Comparison of ENCODE assay signal across 9 cellular contexts in genomic region chr5:135977375-135977928, GRCh38. TPM values are rescaled to one million over a fixed set of nuclear protein-coding genes. Genes with fewer than 3 reads are reported as not detected.
A peak's percentile ranks its signal among the peaks of the same experiment; 100 is the strongest.
DNase-seq lines count a peak whose midpoint lies in the region; ATAC-seq and TF ChIP-seq lines count a peak whose summit lies in the region.
"Had no signal": no experiment of that assay in that cellular context is flagged by ENCODE, and none has a peak within 500 bp of the region (broad histone marks: within the 10 kb centered on the region; RNA-seq: fewer than 3 reads in every experiment).

No MANE protein-coding gene starts in this region.

- peaks cover 8% of the 10 kb centered on the region for H3K27me3 ChIP-seq in CD8-positive, alpha-beta memory T cell (ENCODE audit: insufficient read depth, low read length, poor library complexity, severe bottlenecking)
- H3K27me3 ChIP-seq in H7 (ENCODE audit: control insufficient read depth, insufficient read depth, low read length) (no peaks in the 10 kb centered on the region; the same call in 1 of the 2 replicates), PC-3 (ENCODE audit: low read length) (no peaks in the 10 kb centered on the region)

- no peaks in the 10 kb centered on the region for H3K9me2 ChIP-seq in PC-3 (replicated peaks; ENCODE audit: low read length)

- no peaks in the 10 kb centered on the region for H3K36me3 ChIP-seq in CD8-positive, alpha-beta memory T cell (ENCODE audit: insufficient read depth, low read length)
- H3K36me3 ChIP-seq in H7 (replicated peaks; ENCODE audit: control insufficient read depth, insufficient read depth, low read length) (no peaks in the 10 kb centered on the region), PC-3 (ENCODE audit: low read depth, low read length) (no peaks in the 10 kb centered on the region)

- intact Hi-C loops in PC-3 (cut with micrococcal nuclease): no loop called here
- intact Hi-C loops in left colon (cut with DNase I, micrococcal nuclease): no loop called here

- ATAC-seq in PC-3 (no peak), left colon (peak; percentile 83)

- H3F3A ChIP-seq in PC-3 (ENCODE audit: low read length, unreplicated experiment): no peaks in the 10 kb centered on the region

- H3K27ac Mint-ChIP-seq in CD8-positive, alpha-beta memory T cell: no peak overlapping the region

- no peaks in the 10 kb centered on the region for H3K36me3 Mint-ChIP-seq in CD8-positive, alpha-beta memory T cell

- CTCF ChIA-PET in CD8-positive, alpha-beta memory T cell (lab: Charles Lee): interaction anchor here (0.7 to 1.5 kb wide), 7 partner anchors 21 to 104 kb away, joined by 4 to 6 read pairs (median 4); no protein-coding TSS in a partner anchor
- CTCF ChIA-PET in PC-3 (lab: Charles Lee): no interaction called here

- in situ Hi-C loops in astrocyte of the spinal cord (cut with HindIII; ENCODE audit: low sequenced_read_pairs): no loop called here

- H3K9me3 ChIP-seq in CD8-positive, alpha-beta memory T cell (ENCODE audit: low read length): no peaks in the 10 kb centered on the region
- no peaks in the 10 kb centered on the region for H3K9me3 ChIP-seq in PC-3 (ENCODE audit: low read length)

- no peak overlapping the region for H3K4me3 Mint-ChIP-seq in CD8-positive, alpha-beta memory T cell

- no peak overlapping the region for H3K4me2 ChIP-seq in PC-3 (ENCODE audit: low read length)

- no TSS peak for BruUV-seq in PC-3 (replicated peaks; lab: Mats Ljungman, UMichigan)

- no peaks in the 10 kb centered on the region for H3K79me2 ChIP-seq in PC-3 (ENCODE audit: low read length)

- H3K9me3 Mint-ChIP-seq in CD8-positive, alpha-beta memory T cell: no peaks in the 10 kb centered on the region

- H3K4me1 ChIP-seq in CD8-positive, alpha-beta memory T cell (ENCODE audit: insufficient read depth, low read length): no peaks in the 10 kb centered on the region
- H3K4me1 ChIP-seq in PC-3 (ENCODE audit: insufficient read depth, low read length): no peaks in the 10 kb centered on the region

- H3K27ac ChIP-seq in CD8-positive, alpha-beta memory T cell (ENCODE audit: low read depth, low read length): no peak overlapping the region
- H3K27ac ChIP-seq in PC-3 (ENCODE audit: low read length): no peak overlapping the region
- H3K27ac ChIP-seq: HL-60 had no signal

- H3K27me3 Mint-ChIP-seq in CD8-positive, alpha-beta memory T cell: peaks cover 15 to 53% of the 10 kb centered on the region in 2 donors

- H2AFZ ChIP-seq in PC-3 (ENCODE audit: low read length): no peak overlapping the region

- H4K20me1 ChIP-seq in PC-3 (ENCODE audit: low read length): no peaks in the 10 kb centered on the region

- TF ChIP-seq CTCF in PC-3 (conservative IDR thresholded peaks at IDR 0.05; ENCODE audit: low read depth, low read length) (0 out of 2 replicates have a peak, but pooled peaks have one; percentile 20), astrocyte of the spinal cord (IDR thresholded peaks at IDR 0.05; ENCODE audit: low read depth, low read length) (peak; percentile 67)

- H3K9ac ChIP-seq in PC-3 (ENCODE audit: low read length): no peak overlapping the region

- POLR2A ChIA-PET in CD8-positive, alpha-beta memory T cell (lab: Charles Lee): no interaction called here
- POLR2A ChIA-PET in PC-3 (lab: Charles Lee; ENCODE audit: unreplicated experiment): no interaction called here

- DNase-seq in CD8-positive, alpha-beta memory T cell: peak in 4 of 5 donors; percentile 9 to 60 (median 29)
- DNase-seq in H7 (peak; percentile 76), PC-3 (no peak), astrocyte of the spinal cord (ENCODE audit: low read depth, low spot score) (peak; percentile 35), left colon (peak; percentile 60 to 70), NCI-H226 (no peak), D341Med (ENCODE audit: low spot score) (no peak)
- DNase-seq in stimulated activated CD8-positive, alpha-beta memory T cell treated with anti-CD3 and anti-CD28 coated beads, Interleukin-2, amount 100 ng/mL, for 48 hours (ENCODE audit: low read depth in 2 of 2): peak; percentile 39 to 47

- no peak overlapping the region for H3K4me3 ChIP-seq in CD8-positive, alpha-beta memory T cell (ENCODE audit: low read length)
- H3K4me3 ChIP-seq in H7 (ENCODE audit: insufficient read depth, low read depth, low read length) (no peak overlapping the region), PC-3 (ENCODE audit: low read length) (no peak overlapping the region), astrocyte of the spinal cord (ENCODE audit: low read depth, low read length) (no peak overlapping the region)

- H3K4me1 Mint-ChIP-seq in CD8-positive, alpha-beta memory T cell: no peaks in the 10 kb centered on the region

RNA-seq across cellular contexts. Expression of gene LECT2, which starts 22.7 kb away (rescaled TPM):
- not detected for total RNA-seq in CD8-positive, alpha-beta memory T cell
- polyA plus RNA-seq in CD8-positive, alpha-beta memory T cell: not detected
- total RNA-seq in H7 (2014; rRNA removed; shearing (Covaris generic)): not detected in 2 replicates
- not detected in 2 replicates for total RNA-seq in PC-3 (2014; rRNA removed)
- not detected for total RNA-seq in left colon

RNA-seq across cellular contexts. Expression of gene TGFBI, which starts 51.3 kb away (rescaled TPM):
- total RNA-seq in CD8-positive, alpha-beta memory T cell: 1 to 10 TPM; 8.8 to 9.2 TPM
- polyA plus RNA-seq in CD8-positive, alpha-beta memory T cell: 4.9 TPM
- total RNA-seq in H7 (2014; rRNA removed; shearing (Covaris generic)): 3.2 and 4.3 TPM in 2 replicates
- total RNA-seq in PC-3 (2014; rRNA removed): 4.5 and 4.8 TPM in 2 replicates
- total RNA-seq in left colon: 10 to 100 TPM; 21.0 to 50.3 TPM

Comparison
In these comparisons a context has a peak if more than half of its experiments do, and no peak if none do; other contexts are left out.
1. DNase-seq: peak in CD8-positive, alpha-beta memory T cell (4 of 5), H7 (single experiment), astrocyte of the spinal cord (single experiment), left colon (2 of 2) and stimulated activated CD8-positive, alpha-beta memory T cell treated with anti-CD3 and anti-CD28 coated beads, Interleukin-2, amount 100 ng/mL, for 48 hours (2 of 2); none in PC-3 (single experiment), NCI-H226 (single experiment) and D341Med (single experiment).